ENCODE assay signal across 14 cellular contexts in genomic region chr5:166166071-166166470, GRCh38.
A peak's percentile ranks its signal among the peaks of the same experiment; 100 is the strongest.
DNase-seq lines count a peak whose midpoint lies in the region; ATAC-seq and TF ChIP-seq lines count a peak whose summit lies in the region.
"Had no signal": no experiment of that assay in that cellular context is flagged by ENCODE, and none has a peak within 500 bp of the region (broad histone marks: within the 10 kb centered on the region; RNA-seq: fewer than 3 reads in every experiment).

No MANE protein-coding gene starts in this region.

- H3K27ac ChIP-seq in H9 (ENCODE audit: insufficient read length, low read depth, low read length), result no peak overlapping the region
- peak overlapping the region; percentile 69 for H3K27ac ChIP-seq in endodermal cell (ENCODE audit: low read depth, low read length)
- H3K27ac ChIP-seq in Peyer's patch, result no peak overlapping the region
- H3K27ac ChIP-seq: C4-2B had no signal

- no peak overlapping the region for H2BK15ac ChIP-seq in H9 (ENCODE audit: low read depth, low read length)

- H2BK20ac ChIP-seq in H9 (ENCODE audit: low read depth, low read length, poor library complexity, severe bottlenecking), result no peak overlapping the region

- H2AFZ ChIP-seq in H9 (ENCODE audit: low read length), result no peak overlapping the region

- H3K23me2 ChIP-seq in H9 (ENCODE audit: insufficient read length, low read depth, low read length, poor library complexity, severe bottlenecking), result no peaks in the 10 kb centered on the region

- H3K23ac ChIP-seq in H9 (ENCODE audit: insufficient read length, low read depth, low read length), result no peak overlapping the region

- DNase-seq in COLO668 (lab: John Stamatoyannopoulos, UW; ENCODE audit: unreplicated experiment) (peak; percentile 29), H9 (no peak), NCI-H69 (lab: John Stamatoyannopoulos, UW) (peak; percentile 98), endodermal cell (no peak), LoVo (ENCODE audit: low spot score) (no peak), HK-2 (ENCODE audit: unreplicated experiment) (no peak), Peyer's patch (no peak)
- DNase-seq in stimulated activated naive CD8-positive, alpha-beta T cell treated with anti-CD3 and anti-CD28 coated beads, Interleukin-15, Interleukin-2, amounts not matched to agents 100 U/mL and 50 U/mL, for 24 hours, result no peak
- DNase-seq: EL, NCI-H2107, SHP77, SK-N-SH, T-cell had no signal

- H3K9ac ChIP-seq in H9 (ENCODE audit: extremely low read depth, insufficient read length, low read length), result no peak overlapping the region
- no peak overlapping the region for H3K9ac ChIP-seq in endodermal cell (ENCODE audit: extremely low read depth, low read length, poor library complexity, severe bottlenecking)
- H3K9ac ChIP-seq: SK-N-SH had no signal

- H3K27me3 Mint-ChIP-seq in H9 (ENCODE audit: low read depth), result no peaks in the 10 kb centered on the region
- H3K27me3 Mint-ChIP-seq in endodermal cell (ENCODE audit: insufficient read depth), result no peaks in the 10 kb centered on the region
- H3K27me3 Mint-ChIP-seq: T-cell had no signal

- no peak overlapping the region for H2BK12ac ChIP-seq in H9 (ENCODE audit: insufficient read length, low read depth, low read length)

- H4K91ac ChIP-seq in H9 (ENCODE audit: insufficient read length, low read depth, low read length), result no peak overlapping the region

- H3K4me3 Mint-ChIP-seq in H9 (no peak overlapping the region), endodermal cell (no peak overlapping the region)
- H3K4me3 Mint-ChIP-seq: T-cell had no signal

- H4K5ac ChIP-seq in H9 (ENCODE audit: insufficient read length, low read depth, low read length), result no peak overlapping the region

- no peak overlapping the region for H3K56ac ChIP-seq in H9 (ENCODE audit: insufficient read length, low read depth, low read length)

- H3K4me3 ChIP-seq in endodermal cell (ENCODE audit: low read length), result no peak overlapping the region
- no peak overlapping the region for H3K4me3 ChIP-seq in Peyer's patch

- no peak overlapping the region for H3K18ac ChIP-seq in H9 (ENCODE audit: insufficient read length, low read depth, low read length)

- no peak for ATAC-seq in stimulated activated naive CD8-positive, alpha-beta T cell treated with anti-CD3 and anti-CD28 coated beads, Interleukin-15, Interleukin-2, amounts not matched to agents 100 U/mL and 50 U/mL, for 24 hours
- ATAC-seq: T-cell had no signal

- H3K36me3 ChIP-seq in endodermal cell (ENCODE audit: control insufficient read depth, insufficient read depth, low read length) (no peaks in the 10 kb centered on the region), Peyer's patch (no peaks in the 10 kb centered on the region)

- H3K27me3 ChIP-seq in H9 (ENCODE audit: insufficient read depth, low read length) (no peaks in the 10 kb centered on the region), endodermal cell (ENCODE audit: control insufficient read depth, insufficient read depth, low read length, poor library complexity, severe bottlenecking) (no peaks in the 10 kb centered on the region), Peyer's patch (no peaks in the 10 kb centered on the region)

- H3K79me2 ChIP-seq in H9 (ENCODE audit: insufficient read depth, low read length), result no peaks in the 10 kb centered on the region

- no peaks in the 10 kb centered on the region for H3K79me1 ChIP-seq in H9 (ENCODE audit: insufficient read depth, low read depth, low read length, poor library complexity, severe bottlenecking)

- H2AK5ac ChIP-seq in H9 (ENCODE audit: insufficient read length, low read length), result no peak overlapping the region

- no peak for TF ChIP-seq POLR2A in Peyer's patch (IDR thresholded peaks at IDR 0.05)

- H2BK5ac ChIP-seq in H9 (ENCODE audit: insufficient read length, low read length), result no peak overlapping the region

- H3K36me3 Mint-ChIP-seq in H9 (ENCODE audit: insufficient read depth in 1 of 3, low read depth in 3 of 3) (no peaks in the 10 kb centered on the region), endodermal cell (ENCODE audit: low read depth) (no peaks in the 10 kb centered on the region)
- H3K36me3 Mint-ChIP-seq: T-cell had no signal

- H3T11ph ChIP-seq in H9 (ENCODE audit: low read length), result no peak overlapping the region

- H3K9me3 Mint-ChIP-seq in H9 (no peaks in the 10 kb centered on the region; a peak in 1 of 5 replicates), endodermal cell (no peaks in the 10 kb centered on the region)

- H4K20me1 ChIP-seq in H9 (ENCODE audit: control insufficient read depth, insufficient read depth, insufficient read length), result no peaks in the 10 kb centered on the region

- WGBS in H9 (ENCODE audit: extremely low coverage, insufficient read length, low lambda C conversion rate), result no CpG with 5 or more reads among the region's 5 CpGs
- 24 to 64% methylated on average over 2 to 5 of the region's 5 CpGs for WGBS in endodermal cell (ENCODE audit: insufficient coverage in 1 of 2, insufficient read length in 1 of 2), 2 experiments

- H3K9me3 ChIP-seq in H9 (ENCODE audit: control insufficient read depth, low read depth, low read length), result no peaks in the 10 kb centered on the region
- H3K9me3 ChIP-seq in endodermal cell (ENCODE audit: control insufficient read depth, low read length), result no peaks in the 10 kb centered on the region
- H3K9me3 ChIP-seq in Peyer's patch, result no peaks in the 10 kb centered on the region
- H3K9me3 ChIP-seq: SK-N-SH had no signal

- no peak overlapping the region for H2BK120ac ChIP-seq in H9 (ENCODE audit: low read depth, low read length, poor library complexity, severe bottlenecking)

- no peak overlapping the region for H3K14ac ChIP-seq in H9 (ENCODE audit: insufficient read depth, low read length)

- no peak overlapping the region for H3K4ac ChIP-seq in H9 (ENCODE audit: low read depth, low read length)

- H3K27ac Mint-ChIP-seq in H9 (peak overlapping the region in 2 of 3 experiments; percentile 32 to 80; a peak in 1 of 7 replicates), endodermal cell (no peak overlapping the region)
- H3K27ac Mint-ChIP-seq: T-cell had no signal

- H3K4me1 Mint-ChIP-seq in H9, result peaks cover 40 to 45% of the 10 kb centered on the region in 2 experiments
- no peaks in the 10 kb centered on the region for H3K4me1 Mint-ChIP-seq in endodermal cell
- H3K4me1 Mint-ChIP-seq: T-cell had no signal

- no peak for TF ChIP-seq CTCF in H9 (conservative IDR thresholded peaks at IDR 0.05)
- no peak for TF ChIP-seq CTCF in endodermal cell (conservative IDR thresholded peaks at IDR 0.05)
- no peak for TF ChIP-seq CTCF in Peyer's patch (IDR thresholded peaks at IDR 0.05)

- no peak overlapping the region for H3K4me2 ChIP-seq in H9 (ENCODE audit: insufficient read depth, insufficient read length, low read length)
- H3K4me2 ChIP-seq: SK-N-SH had no signal

- H4K8ac ChIP-seq in H9 (replicated peaks; ENCODE audit: insufficient read length, low read depth, low read length), result no peak overlapping the region

- peaks cover 4% of the 10 kb centered on the region; the same call in 1 of the 2 replicates for H3K4me1 ChIP-seq in H9 (ENCODE audit: insufficient read depth, low read length)
- H3K4me1 ChIP-seq in endodermal cell (ENCODE audit: control insufficient read depth, insufficient read depth, low read length), result no peaks in the 10 kb centered on the region
- H3K4me1 ChIP-seq in Peyer's patch, result no peaks in the 10 kb centered on the region

Comparison
In these comparisons a context has a peak if more than half of its experiments do, and no peak if none do; other contexts are left out.
1. DNase-seq: peak in COLO668 (single experiment) and NCI-H69 (single experiment); none in H9 (single experiment), endodermal cell (single experiment), stimulated activated naive CD8-positive, alpha-beta T cell treated with anti-CD3 and anti-CD28 coated beads, Interleukin-15, Interleukin-2, amounts not matched to agents 100 U/mL and 50 U/mL, for 24 hours (single experiment), LoVo (single experiment), HK-2 (single experiment) and Peyer's patch (0 of 3).